1 cellular context compared by ENCODE assay signal in genomic region chr11:43830928-43831440, GRCh38.
A peak's percentile ranks its signal among the peaks of the same experiment; 100 is the strongest.
TF ChIP-seq lines count a peak whose summit lies in the region.

No MANE protein-coding gene starts in this region.

TF ChIP-seq in HEK293, 187 proteins besides CTCF, POLR2A, EP300 and RAD21 (continued from another document):
- TF ChIP-seq, protein P1, sequence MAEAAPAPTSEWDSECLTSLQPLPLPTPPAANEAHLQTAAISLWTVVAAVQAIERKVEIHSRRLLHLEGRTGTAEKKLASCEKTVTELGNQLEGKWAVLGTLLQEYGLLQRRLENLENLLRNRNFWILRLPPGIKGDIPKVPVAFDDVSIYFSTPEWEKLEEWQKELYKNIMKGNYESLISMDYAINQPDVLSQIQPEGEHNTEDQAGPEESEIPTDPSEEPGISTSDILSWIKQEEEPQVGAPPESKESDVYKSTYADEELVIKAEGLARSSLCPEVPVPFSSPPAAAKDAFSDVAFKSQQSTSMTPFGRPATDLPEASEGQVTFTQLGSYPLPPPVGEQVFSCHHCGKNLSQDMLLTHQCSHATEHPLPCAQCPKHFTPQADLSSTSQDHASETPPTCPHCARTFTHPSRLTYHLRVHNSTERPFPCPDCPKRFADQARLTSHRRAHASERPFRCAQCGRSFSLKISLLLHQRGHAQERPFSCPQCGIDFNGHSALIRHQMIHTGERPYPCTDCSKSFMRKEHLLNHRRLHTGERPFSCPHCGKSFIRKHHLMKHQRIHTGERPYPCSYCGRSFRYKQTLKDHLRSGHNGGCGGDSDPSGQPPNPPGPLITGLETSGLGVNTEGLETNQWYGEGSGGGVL (tag by site-specific recombination; IDR thresholded peaks at IDR 0.05), result no peak
- no peak for TF ChIP-seq ZNF354C (tag by site-specific recombination; IDR thresholded peaks at IDR 0.05; ENCODE audit: borderline replicate concordance, low read depth)
- no peak for TF ChIP-seq BCL11A (tag by site-specific recombination; IDR thresholded peaks at IDR 0.05; ENCODE audit: low read depth)
- peak; percentile 72 for TF ChIP-seq PRDM10 (tag by site-specific recombination; IDR thresholded peaks at IDR 0.05)
- TF ChIP-seq ZFP3 (tag by site-specific recombination; IDR thresholded peaks at IDR 0.05; ENCODE audit: low read depth), result no peak
- 0 out of 2 replicates have a peak, but pooled peaks have one; percentile 16 for TF ChIP-seq ZNF518A (tag by site-specific recombination; conservative IDR thresholded peaks at IDR 0.05; ENCODE audit: low read depth)
- no peak for TF ChIP-seq ZNF2 (tag by site-specific recombination; IDR thresholded peaks at IDR 0.05)
- TF ChIP-seq KLF9 (tag by site-specific recombination; IDR thresholded peaks at IDR 0.05; ENCODE audit: low read depth), result no peak
- no peak for TF ChIP-seq ZNF785 (tag by site-specific recombination; IDR thresholded peaks at IDR 0.05)
- no peak for TF ChIP-seq ZNF658 (tag by site-specific recombination; IDR thresholded peaks at IDR 0.05)
- no peak for TF ChIP-seq ZNF48 (tag by site-specific recombination; IDR thresholded peaks at IDR 0.05)
- peak; percentile 74; the same call in 1 of the 2 replicates for TF ChIP-seq GFI1B (tag by site-specific recombination; IDR thresholded peaks at IDR 0.05)
- TF ChIP-seq ZEB2 (tag by site-specific recombination; IDR thresholded peaks at IDR 0.05), result 0 out of 2 replicates have a peak, but pooled peaks have one; percentile 28
- no peak for TF ChIP-seq ZNF248 (tag by site-specific recombination; IDR thresholded peaks at IDR 0.05)
- peak; percentile 48; the same call in 1 of the 2 replicates for TF ChIP-seq ZNF394 (tag by site-specific recombination; IDR thresholded peaks at IDR 0.05; ENCODE audit: borderline replicate concordance)
- TF ChIP-seq ZBTB20 (tag by site-specific recombination; IDR thresholded peaks at IDR 0.05), result no peak
- TF ChIP-seq ZFP69B (tag by site-specific recombination; IDR thresholded peaks at IDR 0.05), result no peak
- TF ChIP-seq ZSCAN5A (tag by site-specific recombination; IDR thresholded peaks at IDR 0.05), result no peak
- no peak for TF ChIP-seq ZNF521 (tag by site-specific recombination; IDR thresholded peaks at IDR 0.05)
TF ChIP-seq in HEK293: peak in this region for 21.
